Comparison of ENCODE assay signal across 27 cellular contexts in the genomic region with DNA sequence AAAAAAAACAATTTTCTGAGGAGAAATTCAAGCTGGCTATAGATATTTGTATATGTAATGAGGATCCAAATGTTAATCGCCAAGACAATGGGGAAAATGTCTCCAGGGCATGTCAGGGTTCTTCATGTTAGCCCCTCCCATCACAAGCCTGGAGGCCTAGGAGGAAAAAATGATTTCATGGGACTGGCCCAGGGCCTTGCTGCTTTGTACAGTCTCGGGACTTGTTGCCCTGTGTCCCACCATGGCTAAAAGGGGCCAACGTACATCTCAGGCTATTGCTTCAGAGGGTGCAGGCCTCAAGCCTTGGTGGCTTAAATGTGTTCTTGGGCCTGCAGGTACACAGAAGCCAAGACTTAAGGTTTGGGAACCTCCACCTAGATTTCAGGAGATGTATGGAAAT.
"Had no signal": no experiment of that assay in that cellular context is flagged by ENCODE, and none has a peak within 500 bp of the region (broad histone marks: within the 10 kb centered on the region; RNA-seq: fewer than 3 reads in every experiment).

No MANE protein-coding gene starts in this region.

- H3K27ac Mint-ChIP-seq: dendritic cell treated with granulocyte-macrophage colony-stimulating factor and Interleukin-4, amounts not matched to agents 40 ng/mL and 50 ng/mL, for 4 days; effector memory CD8-positive, alpha-beta T cell; endodermal cell; naive thymus-derived CD4-positive, alpha-beta T cell had no signal

- DNase-seq: colonic mucosa; cortex of kidney; effector CD8-positive, alpha-beta T cell; effector memory CD8-positive, alpha-beta T cell; endodermal cell; erythroblast; esophagus squamous epithelium; foreskin fibroblast; foreskin melanocyte; gastrocnemius medialis; glutamatergic neuron; head of caudate nucleus; heart right ventricle; hippocampal formation; left cardiac atrium; left lung; left ventricle myocardium superior; lower lobe of right lung; mesenchymal stem cell; midbrain; naive thymus-derived CD4-positive, alpha-beta T cell had no signal

- ATAC-seq: effector memory CD8-positive, alpha-beta T cell; esophagus mucosa; gastrocnemius medialis; heart right ventricle; left cardiac atrium; left lung; left ventricle myocardium superior; lower lobe of right lung; naive thymus-derived CD4-positive, alpha-beta T cell had no signal

- H3K27ac ChIP-seq: colonic mucosa, epithelial cell of prostate, esophagus squamous epithelium, gastrocnemius medialis, heart right ventricle, left lung, lower lobe of right lung had no signal

- H3K9me3 ChIP-seq: colonic mucosa, gastrocnemius medialis had no signal

- FAIRE-seq: endometrium, islet of Langerhans, keratinocyte had no signal

- H3K4me3 ChIP-seq: colonic mucosa, esophagus squamous epithelium, gastrocnemius medialis, heart right ventricle, left lung, lower lobe of right lung had no signal

- H3K4me3 Mint-ChIP-seq: dendritic cell treated with granulocyte-macrophage colony-stimulating factor and Interleukin-4, amounts not matched to agents 40 ng/mL and 50 ng/mL, for 4 days; effector memory CD8-positive, alpha-beta T cell; endodermal cell; naive thymus-derived CD4-positive, alpha-beta T cell had no signal

- H3K4me1 ChIP-seq: colonic mucosa, esophagus squamous epithelium, gastrocnemius medialis, heart right ventricle, left lung, lower lobe of right lung had no signal

- H3K36me3 ChIP-seq: colonic mucosa, esophagus squamous epithelium, gastrocnemius medialis, heart right ventricle, left lung, lower lobe of right lung had no signal

- H3K4me1 Mint-ChIP-seq: naive thymus-derived CD4-positive, alpha-beta T cell had no signal

- H3K27me3 Mint-ChIP-seq: dendritic cell treated with granulocyte-macrophage colony-stimulating factor and Interleukin-4, amounts not matched to agents 40 ng/mL and 50 ng/mL, for 4 days; effector memory CD8-positive, alpha-beta T cell; naive thymus-derived CD4-positive, alpha-beta T cell had no signal

- H3K27me3 ChIP-seq: colonic mucosa, esophagus squamous epithelium, gastrocnemius medialis, heart right ventricle, left lung had no signal
